Comparison of ENCODE assay signal across 32 cellular contexts in genomic region chrX:151702021-151702714, GRCh38. TPM values are rescaled to one million over a fixed set of nuclear protein-coding genes. Genes with fewer than 3 reads are reported as not detected.
"Had no signal": no experiment of that assay in that cellular context is flagged by ENCODE, and none has a peak within 500 bp of the region (broad histone marks: within the 10 kb centered on the region; RNA-seq: fewer than 3 reads in every experiment).

No MANE protein-coding gene starts in this region.

- DNase-seq: activated B cell treated with CpG ODN at 0.5 μM for 24 hours; activated CD4-positive, alpha-beta T cell treated with anti-CD3 and anti-CD28 coated beads for 1 hour; activated CD4-positive, alpha-beta T cell treated with anti-CD3 and anti-CD28 coated beads, Interleukin-2, amount 10 ng/mL, durations not matched to agents 24 days and 14 days; activated CD4-positive, alpha-beta T cell treated with anti-CD3 and anti-CD28 coated beads, Interleukin-2, amount 50 U/mL, for 48 hours; activated CD8-positive, alpha-beta memory T cell treated with anti-CD3 and anti-CD28 coated beads, Interleukin-2, amount 10 ng/mL, durations not matched to agents 7 days and 5 days; activated effector memory CD4-positive, alpha-beta T cell treated with Interleukin-2 at 50 U/mL for 16 hours; activated naive CD4-positive, alpha-beta T cell; activated T-cell treated with anti-CD3 and anti-CD28 coated beads, Interleukin-2, amount 50 U/mL, for 24 hours; amniotic stem cell; brain microvascular endothelial cell; MG63; MV-4-11; NCI-H1092 treated with DMSO at 0.1 percent for 48 hours; NCI-H1417 treated with DMSO at 0.1 percent for 48 hours; NCI-H1694; NCI-H2029 treated with DMSO at 0.1 percent for 48 hours; NCI-H510A treated with DMSO at 0.1 percent for 48 hours; NCI-H69; NK-92 treated with Interleukin-12 subunit alpha and Interleukin-12 subunit beta, amount 100 ng/mL, for 24 hours; OCI-M1; RPMI8226; SJCRH30; T-helper 17 cell; T-helper 9 cell had no signal

- H3K4me3 ChIP-seq: ascending aorta, cardiac muscle cell, MG63, SJCRH30 had no signal

- H3K27ac ChIP-seq: ascending aorta, brain microvascular endothelial cell, SJCRH30 had no signal

- H3K9me3 ChIP-seq: ascending aorta, MG63, SJCRH30 had no signal

- H3K27me3 Mint-ChIP-seq: activated B cell treated with CpG ODN at 0.5 μM for 24 hours; activated naive CD4-positive, alpha-beta T cell treated with anti-CD3 and anti-CD28 coated beads, Interleukin-2, amount 50 U/mL, for 24 hours had no signal

- FAIRE-seq: TTC549 had no signal

- H3K27ac Mint-ChIP-seq: activated B cell treated with CpG ODN at 0.5 μM for 24 hours; activated CD4-positive, alpha-beta T cell treated with anti-CD3 and anti-CD28 coated beads, Interleukin-2, amount 10 ng/mL, durations not matched to agents 24 days and 14 days; activated CD8-positive, alpha-beta memory T cell treated with anti-CD3 and anti-CD28 coated beads, Interleukin-2, amount 10 ng/mL, durations not matched to agents 7 days and 5 days; activated naive CD4-positive, alpha-beta T cell treated with anti-CD3 and anti-CD28 coated beads, Interleukin-2, amount 50 U/mL, for 24 hours; activated T-cell treated with anti-CD3 and anti-CD28 coated beads, Interleukin-2, amount 50 U/mL, for 24 hours; activated T-helper 1 cell treated with anti-CD3 and anti-CD28 coated beads, Interleukin-12 subunit alpha, Interleukin-12 subunit beta, Interleukin-2, Interleukin-4 antibody, amounts not matched to agents 30 ng/mL and 10 ng/mL and 1 ng/mL, durations not matched to agents 14 hours and 24 hours and 36 hours; T-helper 17 cell had no signal

- ATAC-seq: activated CD8-positive, alpha-beta memory T cell treated with anti-CD3 and anti-CD28 coated beads, Interleukin-2, amount 10 ng/mL, durations not matched to agents 7 days and 5 days; Panc1; Right ventricle myocardium inferior; SK-N-SH treated with all-trans-retinoic acid at 6 μM for 48 hours; T-helper 17 cell had no signal

- H3K27me3 ChIP-seq: ascending aorta, brain microvascular endothelial cell, cardiac muscle cell, MG63, SJCRH30 had no signal

- H3K4me1 Mint-ChIP-seq: activated B cell treated with CpG ODN at 0.5 μM for 24 hours; activated CD4-positive, alpha-beta T cell treated with anti-CD3 and anti-CD28 coated beads, Interleukin-2, amount 10 ng/mL, durations not matched to agents 24 days and 14 days; activated CD8-positive, alpha-beta memory T cell treated with anti-CD3 and anti-CD28 coated beads, Interleukin-2, amount 10 ng/mL, durations not matched to agents 7 days and 5 days; activated naive CD4-positive, alpha-beta T cell treated with anti-CD3 and anti-CD28 coated beads, Interleukin-2, amount 50 U/mL, for 24 hours; T-helper 17 cell had no signal

- H3K4me3 Mint-ChIP-seq: activated B cell treated with CpG ODN at 0.5 μM for 24 hours; activated CD4-positive, alpha-beta T cell treated with anti-CD3 and anti-CD28 coated beads, Interleukin-2, amount 10 ng/mL, durations not matched to agents 24 days and 14 days; activated CD8-positive, alpha-beta memory T cell treated with anti-CD3 and anti-CD28 coated beads, Interleukin-2, amount 10 ng/mL, durations not matched to agents 7 days and 5 days; activated naive CD4-positive, alpha-beta T cell treated with anti-CD3 and anti-CD28 coated beads, Interleukin-2, amount 50 U/mL, for 24 hours; activated T-cell treated with anti-CD3 and anti-CD28 coated beads, Interleukin-2, amount 50 U/mL, for 24 hours; activated T-helper 1 cell treated with anti-CD3 and anti-CD28 coated beads, Interleukin-12 subunit alpha, Interleukin-12 subunit beta, Interleukin-2, Interleukin-4 antibody, amounts not matched to agents 30 ng/mL and 10 ng/mL and 1 ng/mL, durations not matched to agents 14 hours and 24 hours and 36 hours; T-helper 17 cell had no signal

- H3K36me3 ChIP-seq: ascending aorta, brain microvascular endothelial cell, cardiac muscle cell, MG63, SJCRH30 had no signal

- H3K9me3 Mint-ChIP-seq: activated B cell treated with CpG ODN at 0.5 μM for 24 hours; activated CD4-positive, alpha-beta T cell treated with anti-CD3 and anti-CD28 coated beads, Interleukin-2, amount 10 ng/mL, durations not matched to agents 24 days and 14 days; activated naive CD4-positive, alpha-beta T cell treated with anti-CD3 and anti-CD28 coated beads, Interleukin-2, amount 50 U/mL, for 24 hours; activated T-cell treated with anti-CD3 and anti-CD28 coated beads, Interleukin-2, amount 50 U/mL, for 24 hours; activated T-helper 1 cell treated with anti-CD3 and anti-CD28 coated beads, Interleukin-12 subunit alpha, Interleukin-12 subunit beta, Interleukin-2, Interleukin-4 antibody, amounts not matched to agents 30 ng/mL and 10 ng/mL and 1 ng/mL, durations not matched to agents 14 hours and 24 hours and 36 hours had no signal

- H3K4me1 ChIP-seq: ascending aorta, SJCRH30 had no signal

- H3K36me3 Mint-ChIP-seq: activated CD8-positive, alpha-beta memory T cell treated with anti-CD3 and anti-CD28 coated beads, Interleukin-2, amount 10 ng/mL, durations not matched to agents 7 days and 5 days; activated naive CD4-positive, alpha-beta T cell treated with anti-CD3 and anti-CD28 coated beads, Interleukin-2, amount 50 U/mL, for 24 hours had no signal

RNA-seq across cellular contexts. Expression of gene PRRG3, which starts 6.9 kb away (rescaled TPM):
- total RNA-seq: activated B cell treated with CpG ODN at 0.5 μM for 24 hours; activated CD4-positive, alpha-beta T cell treated with anti-CD3 and anti-CD28 coated beads, Interleukin-2, amount 10 ng/mL, durations not matched to agents 24 days and 14 days; activated CD8-positive, alpha-beta memory T cell treated with anti-CD3 and anti-CD28 coated beads, Interleukin-2, amount 10 ng/mL, durations not matched to agents 7 days and 5 days; activated T-helper 1 cell treated with anti-CD3 and anti-CD28 coated beads, Interleukin-12 subunit alpha, Interleukin-12 subunit beta, Interleukin-2, Interleukin-4 antibody, amounts not matched to agents 30 ng/mL and 10 ng/mL and 1 ng/mL, durations not matched to agents 14 hours and 24 hours and 36 hours; ascending aorta; SJCRH30; T-helper 17 cell had no signal

RNA-seq across cellular contexts. Expression of gene FATE1, which starts 13.7 kb away (rescaled TPM):
- total RNA-seq: activated B cell treated with CpG ODN at 0.5 μM for 24 hours; activated CD4-positive, alpha-beta T cell treated with anti-CD3 and anti-CD28 coated beads, Interleukin-2, amount 10 ng/mL, durations not matched to agents 24 days and 14 days; activated CD8-positive, alpha-beta memory T cell treated with anti-CD3 and anti-CD28 coated beads, Interleukin-2, amount 10 ng/mL, durations not matched to agents 7 days and 5 days; activated T-helper 1 cell treated with anti-CD3 and anti-CD28 coated beads, Interleukin-12 subunit alpha, Interleukin-12 subunit beta, Interleukin-2, Interleukin-4 antibody, amounts not matched to agents 30 ng/mL and 10 ng/mL and 1 ng/mL, durations not matched to agents 14 hours and 24 hours and 36 hours; ascending aorta; Right ventricle myocardium inferior; T-helper 17 cell had no signal
- polyA plus RNA-seq: cardiac muscle cell had no signal

RNA-seq across cellular contexts. Expression of gene CNGA2, which starts 32.4 kb away (rescaled TPM):
- total RNA-seq: activated B cell treated with CpG ODN at 0.5 μM for 24 hours; activated CD4-positive, alpha-beta T cell treated with anti-CD3 and anti-CD28 coated beads, Interleukin-2, amount 10 ng/mL, durations not matched to agents 24 days and 14 days; activated CD8-positive, alpha-beta memory T cell treated with anti-CD3 and anti-CD28 coated beads, Interleukin-2, amount 10 ng/mL, durations not matched to agents 7 days and 5 days; activated T-helper 1 cell treated with anti-CD3 and anti-CD28 coated beads, Interleukin-12 subunit alpha, Interleukin-12 subunit beta, Interleukin-2, Interleukin-4 antibody, amounts not matched to agents 30 ng/mL and 10 ng/mL and 1 ng/mL, durations not matched to agents 14 hours and 24 hours and 36 hours; ascending aorta; cardiac muscle cell; Right ventricle myocardium inferior; SJCRH30; T-helper 17 cell had no signal
- polyA plus RNA-seq: cardiac muscle cell had no signal
